ENCODE assay signal across 11 cellular contexts in genomic region chr5:130541617-130542221, GRCh38.
DNase-seq lines count a peak whose midpoint lies in the region; ATAC-seq lines count a peak whose summit lies in the region.
"Had no signal": no experiment of that assay in that cellular context is flagged by ENCODE, and none has a peak within 500 bp of the region (broad histone marks: within the 10 kb centered on the region; RNA-seq: fewer than 3 reads in every experiment).

No MANE protein-coding gene starts in this region.

- intact Hi-C loops in head of caudate nucleus (cut with DNase I), result no loop called here

- DNase-seq in SIG-M5 (lab: John Stamatoyannopoulos, UW) (peak; percentile 90), kidney tubule cell (ENCODE audit: low spot score) (peak; percentile 50), head of caudate nucleus (no peak)
- DNase-seq in activated CD8-positive, alpha-beta memory T cell treated with anti-CD3 and anti-CD28 coated beads, Interleukin-2, amount 50 U/mL, for 48 hours, result no peak
- DNase-seq: activated naive CD4-positive, alpha-beta T cell treated with Interleukin-2 at 50 U/mL for 16 hours; NCI-H1105 treated with DMSO at 0.1 percent for 48 hours; stimulated activated CD4-positive, alpha-beta T cell treated with anti-CD3 and anti-CD28 coated beads, Interleukin-4, amount 100 ng/mL, for 1 hour; uterus had no signal

- ATAC-seq in GM18907 (IDR thresholded peaks at IDR 0.05; ENCODE audit: unreplicated experiment), result peak; percentile 62
- peak; percentile 81 for ATAC-seq in HG03175 (IDR thresholded peaks at IDR 0.05; ENCODE audit: unreplicated experiment)
- no peak for ATAC-seq in GM19035 (IDR thresholded peaks at IDR 0.05; ENCODE audit: unreplicated experiment)

Comparison
In these comparisons a context has a peak if more than half of its experiments do, and no peak if none do; other contexts are left out.
1. DNase-seq: peak in SIG-M5 (single experiment) and kidney tubule cell (single experiment); none in head of caudate nucleus (0 of 42) and activated CD8-positive, alpha-beta memory T cell treated with anti-CD3 and anti-CD28 coated beads, Interleukin-2, amount 50 U/mL, for 48 hours (single experiment).